2 cellular contexts compared by ENCODE assay signal in genomic region chr11:121589946-121590537, GRCh38.
TF ChIP-seq lines count a peak whose summit lies in the region.

No MANE protein-coding gene starts in this region.

TF ChIP-seq in liver, 16 proteins besides CTCF, POLR2A, EP300 and RAD21 (continued from another document):
- TF ChIP-seq REST (IDR thresholded peaks at IDR 0.05) (no peak), EGR1 (IDR thresholded peaks at IDR 0.05; ENCODE audit: low read depth in 2 of 2) (no peak), ATF3 (IDR thresholded peaks at IDR 0.05) (no peak), SP1 (IDR thresholded peaks at IDR 0.05) (no peak), HNF4G (IDR thresholded peaks at IDR 0.05) (no peak), NR2F2 (IDR thresholded peaks at IDR 0.05) (no peak), FOXA1 (IDR thresholded peaks at IDR 0.05) (no peak)

TF ChIP-seq in WTC11, 78 proteins besides CTCF, POLR2A, EP300 and RAD21 (continued from another document):
- TF ChIP-seq AFF4 (CRISPR knock-in tag; IDR thresholded peaks at IDR 0.05; ENCODE audit: borderline replicate concordance) (no peak), PRRX2 (CRISPR knock-in tag; IDR thresholded peaks at IDR 0.05) (no peak), HMGXB4 (CRISPR knock-in tag; IDR thresholded peaks at IDR 0.05) (no peak), E2F1 (CRISPR knock-in tag; IDR thresholded peaks at IDR 0.05) (no peak), ARID4B (CRISPR knock-in tag; IDR thresholded peaks at IDR 0.05; ENCODE audit: borderline replicate concordance) (no peak), ZBTB21 (CRISPR knock-in tag; IDR thresholded peaks at IDR 0.05; ENCODE audit: borderline replicate concordance) (no peak), PRDM15 (CRISPR knock-in tag; IDR thresholded peaks at IDR 0.05) (no peak), HMGA2 (CRISPR knock-in tag; IDR thresholded peaks at IDR 0.05) (no peak)
